8 cellular contexts compared by ENCODE assay signal in genomic region chr7:76118253-76119036, GRCh38.
A peak's percentile ranks its signal among the peaks of the same experiment; 100 is the strongest.
DNase-seq lines count a peak whose midpoint lies in the region; ATAC-seq, FAIRE-seq and TF ChIP-seq lines count a peak whose summit lies in the region.
"Not testable (repeated sequence)": the region's sequence is repeated elsewhere in the genome, so short reads cannot be mapped to it uniquely, and the experiment has no call there.

No MANE protein-coding gene starts in this region.

- not testable (repeated sequence) for H3K4me1 ChIP-seq in endothelial cell of umbilical vein (ENCODE audit: control insufficient read depth, extremely low read depth, insufficient read depth, low read length)

- CTCF ChIA-PET in endothelial cell of umbilical vein (lab: Charles Lee) = not testable (repeated sequence)

- DNase-seq in EH (ENCODE audit: low read depth) (peak; percentile 7), M059J (ENCODE audit: low read depth) (peak; percentile 29), NCI-H345 (lab: John Stamatoyannopoulos, UW) (peak; percentile 32), amniotic epithelial cell (ENCODE audit: low read depth) (peak; percentile 62), endothelial cell of umbilical vein (ENCODE audit: low read depth, low spot score) (peak; percentile 10), renal cortical epithelial cell (ENCODE audit: low read depth) (peak; percentile 88)
- not testable (repeated sequence) for DNase-seq in RCC 7860 (ENCODE audit: low spot score); left lobe of liver (ENCODE audit: low spot score)

- peak; percentile 35 for FAIRE-seq in RCC 7860 (lab: Jason Lieb, UNC)
- not testable (repeated sequence) for FAIRE-seq in endothelial cell of umbilical vein (lab: Jason Lieb, UNC)

- not testable (repeated sequence) for BruUV-seq in endothelial cell of umbilical vein (replicated peaks; lab: Mats Ljungman, UMichigan)

- not testable (repeated sequence) for H3K9ac ChIP-seq in endothelial cell of umbilical vein (replicated peaks; ENCODE audit: extremely low read depth, insufficient read depth, low read length)

- not testable (repeated sequence) for H3K36me3 ChIP-seq in endothelial cell of umbilical vein (ENCODE audit: control insufficient read depth in 2 of 2, extremely low read depth in 1 of 2, insufficient read depth in 2 of 2, low read length in 2 of 2)

- not testable (repeated sequence) for H3K4me2 ChIP-seq in endothelial cell of umbilical vein (ENCODE audit: insufficient read depth, low read length)

- not testable (repeated sequence) for H3K27me3 ChIP-seq in endothelial cell of umbilical vein (ENCODE audit: control insufficient read depth in 2 of 2, insufficient read depth in 2 of 2, low read length in 2 of 2)

- POLR2A ChIA-PET in endothelial cell of umbilical vein (lab: Charles Lee) = not testable (repeated sequence)

- not testable (repeated sequence) for TF ChIP-seq POLR2A in endothelial cell of umbilical vein (IDR thresholded peaks at IDR 0.05; ENCODE audit: low read depth, low read length)

- not testable (repeated sequence) for H4K20me1 ChIP-seq in endothelial cell of umbilical vein (replicated peaks; ENCODE audit: control insufficient read depth, extremely low read depth, insufficient read depth, low read length)

- H3K79me2 ChIP-seq in endothelial cell of umbilical vein (ENCODE audit: control insufficient read depth, insufficient read depth, low read length) = not testable (repeated sequence)

- H3K4me3 ChIP-seq in endothelial cell of umbilical vein (replicated peaks in 1 of 3; ENCODE audit: insufficient read depth in 1 of 3, low read depth in 1 of 3, low read length in 3 of 3) = not testable (repeated sequence)

- not testable (repeated sequence) for H3K9me1 ChIP-seq in endothelial cell of umbilical vein (replicated peaks; ENCODE audit: control insufficient read depth, extremely low read depth, insufficient read depth, low read length)

- intact Hi-C loops in endothelial cell of umbilical vein (cut with micrococcal nuclease) = not testable (repeated sequence)

- dilution Hi-C loops in endothelial cell of umbilical vein (cut with MboI; ENCODE audit: extremely low pct_ligation_motif_present, low sequenced_read_pairs) = not testable (repeated sequence)

- H3K27ac ChIP-seq in endothelial cell of umbilical vein (ENCODE audit: insufficient read depth, low read depth, low read length) = not testable (repeated sequence)

- not testable (repeated sequence) for TF ChIP-seq CTCF in endothelial cell of umbilical vein (IDR thresholded peaks at IDR 0.05; ENCODE audit: extremely low read depth in 1 of 2, insufficient read depth in 1 of 2, low read depth in 1 of 2, low read length in 2 of 2)

- H3K9me3 ChIP-seq in endothelial cell of umbilical vein (replicated peaks; ENCODE audit: control insufficient read depth, insufficient read depth, low read length) = not testable (repeated sequence)

- peak; percentile 75 for ATAC-seq in left lobe of liver

- H2AFZ ChIP-seq in endothelial cell of umbilical vein (ENCODE audit: low read depth, low read length) = not testable (repeated sequence)
